28 cellular contexts compared by ENCODE assay signal in genomic region chr11:123334925-123335324, GRCh38.
"Had no signal": no experiment of that assay in that cellular context is flagged by ENCODE, and none has a peak within 500 bp of the region (broad histone marks: within the 10 kb centered on the region; RNA-seq: fewer than 3 reads in every experiment).

No MANE protein-coding gene starts in this region.

- ATAC-seq: natural killer cell; psoas muscle; right cardiac atrium; right lobe of liver; stimulated activated effector memory CD8-positive, alpha-beta T cell treated with anti-CD3 and anti-CD28 coated beads, Interleukin-12 subunit alpha, Interleukin-12 subunit beta, amount 100 ng/mL, for 72 hours; stimulated activated naive B cell treated with anti-CD40 and anti-IgM and Interleukin-4, amounts not matched to agents 10 μg/mL and 1 μg/mL and 100 μg/mL, for 72 hours; upper lobe of right lung had no signal

- H3K36me3 Mint-ChIP-seq: natural killer cell; neural progenitor cell; stimulated activated effector memory CD8-positive, alpha-beta T cell treated with anti-CD3 and anti-CD28 coated beads, Interleukin-12 subunit alpha, Interleukin-12 subunit beta, amount 100 ng/mL, for 72 hours; stimulated activated naive B cell treated with anti-CD40 and anti-IgM and Interleukin-4, amounts not matched to agents 10 μg/mL and 1 μg/mL and 100 μg/mL, for 72 hours; type B pancreatic cell had no signal

- H3K27ac Mint-ChIP-seq: natural killer cell; nephron; neural progenitor cell; progenitor cell of endocrine pancreas; stimulated activated effector memory CD8-positive, alpha-beta T cell treated with anti-CD3 and anti-CD28 coated beads, Interleukin-12 subunit alpha, Interleukin-12 subunit beta, amount 100 ng/mL, for 72 hours; stimulated activated naive B cell treated with anti-CD40 and anti-IgM and Interleukin-4, amounts not matched to agents 10 μg/mL and 1 μg/mL and 100 μg/mL, for 72 hours; stimulated activated naive CD8-positive, alpha-beta T cell treated with anti-CD3 and anti-CD28 coated beads, Interleukin-15, Interleukin-2, amounts not matched to agents 100 ng/mL and 50 ng/mL, for 24 hours; type B pancreatic cell had no signal

- H3K79me2 ChIP-seq: parathyroid adenoma had no signal

- H3K4me3 Mint-ChIP-seq: natural killer cell; nephron; neural progenitor cell; stimulated activated effector memory CD8-positive, alpha-beta T cell treated with anti-CD3 and anti-CD28 coated beads, Interleukin-12 subunit alpha, Interleukin-12 subunit beta, amount 100 ng/mL, for 72 hours; stimulated activated naive B cell treated with anti-CD40 and anti-IgM and Interleukin-4, amounts not matched to agents 10 μg/mL and 1 μg/mL and 100 μg/mL, for 72 hours; stimulated activated naive CD8-positive, alpha-beta T cell treated with anti-CD3 and anti-CD28 coated beads, Interleukin-15, Interleukin-2, amounts not matched to agents 100 ng/mL and 50 ng/mL, for 24 hours; type B pancreatic cell had no signal

- DNase-seq: natural killer cell; occipital lobe; ovary; posterior cingulate gyrus; psoas muscle; right cardiac atrium; right lobe of liver; sigmoid colon; small intestine; stimulated activated CD4-positive, alpha-beta T cell treated with anti-CD3 and anti-CD28 coated beads, Interleukin-15, amount 100 ng/mL, for 24 hours; stimulated activated CD4-positive, alpha-beta T cell treated with anti-CD3 and anti-CD28 coated beads, Interleukin-2, amount 100 ng/mL, for 24 hours; stimulated activated CD4-positive, alpha-beta T cell treated with anti-CD3 and anti-CD28 coated beads, Interleukin-2, amount 100 ng/mL, for 48 hours; stimulated activated CD4-positive, alpha-beta T cell treated with anti-CD3 and anti-CD28 coated beads, Interleukin-4, amount 100 ng/mL, for 24 hours; stimulated activated naive B cell treated with anti-CD40 and anti-IgM and Interleukin-4, amounts not matched to agents 10 μg/mL and 1 μg/mL and 100 μg/mL, for 72 hours; stimulated activated naive CD4-positive, alpha-beta T cell treated with Interleukin-2 at 50 U/mL for 16 hours; stomach; thyroid gland; upper lobe of right lung; uterus had no signal

- H3K9me3 ChIP-seq: ovary, psoas muscle, right lobe of liver, thyroid gland, upper lobe of right lung, uterus had no signal

- H2AFZ ChIP-seq: neural progenitor cell, parathyroid adenoma had no signal

- H3K4me3 ChIP-seq: neural progenitor cell, ovary, psoas muscle, right lobe of liver, sigmoid colon, stomach, thoracic aorta, thyroid gland, tibial nerve, upper lobe of right lung, uterus had no signal

- H3K9me3 Mint-ChIP-seq: natural killer cell; stimulated activated effector memory CD8-positive, alpha-beta T cell treated with anti-CD3 and anti-CD28 coated beads, Interleukin-12 subunit alpha, Interleukin-12 subunit beta, amount 100 ng/mL, for 72 hours; type B pancreatic cell had no signal

- H3K27me3 ChIP-seq: neural progenitor cell, ovary, right lobe of liver, sigmoid colon, thyroid gland, tibial nerve, upper lobe of right lung, uterus had no signal

- H3K36me3 ChIP-seq: neural progenitor cell, ovary, right lobe of liver, sigmoid colon, stomach, thoracic aorta, thyroid gland, tibial nerve, upper lobe of right lung, uterus had no signal

- H3K4me2 ChIP-seq: neural progenitor cell had no signal

- H3K9ac ChIP-seq: neural progenitor cell, parathyroid adenoma had no signal

- H3K4me1 ChIP-seq: parathyroid adenoma, right lobe of liver, sigmoid colon, stomach, thyroid gland, tibial nerve, upper lobe of right lung, uterus had no signal

- H3K4me1 Mint-ChIP-seq: natural killer cell; stimulated activated effector memory CD8-positive, alpha-beta T cell treated with anti-CD3 and anti-CD28 coated beads, Interleukin-12 subunit alpha, Interleukin-12 subunit beta, amount 100 ng/mL, for 72 hours; stimulated activated naive B cell treated with anti-CD40 and anti-IgM and Interleukin-4, amounts not matched to agents 10 μg/mL and 1 μg/mL and 100 μg/mL, for 72 hours had no signal

- H3K27ac ChIP-seq: neural progenitor cell, ovary, parathyroid adenoma, psoas muscle, right lobe of liver, sigmoid colon, stomach, thoracic aorta, thyroid gland, tibial nerve, upper lobe of right lung, uterus had no signal
